Comparison of ENCODE assay signal across 16 cellular contexts in the genomic region with DNA sequence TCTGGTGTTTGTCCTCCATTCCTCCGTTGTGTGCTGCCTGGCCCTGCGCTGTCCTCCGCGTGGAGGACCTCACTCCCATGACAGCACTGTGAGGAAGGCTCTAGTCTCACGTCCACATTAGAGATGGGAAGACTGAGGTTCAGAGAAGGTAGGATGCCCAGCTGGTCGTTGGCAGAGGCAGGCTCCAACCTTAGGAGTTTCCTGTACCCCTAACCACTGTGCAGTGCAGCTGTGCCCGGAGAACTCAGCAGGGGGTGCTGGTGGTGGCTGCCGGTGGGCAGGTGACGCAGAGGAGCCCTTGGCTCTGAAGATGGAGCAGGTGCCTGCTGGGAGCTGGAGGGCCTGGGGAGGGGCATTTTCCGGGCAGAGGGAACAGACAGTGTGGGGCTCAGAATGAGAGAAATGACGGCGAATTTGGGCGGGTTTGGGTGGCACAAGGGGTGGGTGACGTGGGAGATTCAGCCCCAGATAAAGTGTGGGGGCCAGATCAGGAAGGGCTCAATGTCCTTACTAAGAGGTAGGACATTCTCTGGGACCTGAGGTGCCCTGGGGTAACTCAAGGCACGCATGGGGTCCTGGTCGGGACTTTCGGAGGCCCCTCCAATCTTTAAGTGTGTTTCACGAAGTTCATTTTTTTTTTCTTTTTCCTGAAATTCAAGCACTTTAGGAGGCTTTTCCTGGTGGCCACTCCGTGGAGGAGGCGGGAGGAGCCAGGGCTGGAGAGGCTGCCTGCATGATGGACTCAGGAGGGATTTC.
"Had no signal": no experiment of that assay in that cellular context is flagged by ENCODE, and none has a peak within 500 bp of the region (broad histone marks: within the 10 kb centered on the region; RNA-seq: fewer than 3 reads in every experiment).

No MANE protein-coding gene starts in this region.

- H3K27ac Mint-ChIP-seq: activated CD4-positive, alpha-beta T cell treated with anti-CD3 and anti-CD28 coated beads, Interleukin-2, amount 10 ng/mL, durations not matched to agents 24 days and 14 days; activated CD8-positive, alpha-beta T cell treated with anti-CD3 and anti-CD28 coated beads, Interleukin-2, amount 10 ng/mL, durations not matched to agents 7 days and 5 days; activated naive CD8-positive, alpha-beta T cell treated with anti-CD3 and anti-CD28 coated beads, Interleukin-2, amount 10 ng/mL, durations not matched to agents 7 days and 5 days; effector memory CD8-positive, alpha-beta T cell; stimulated activated memory B cell treated with anti-CD40 and anti-IgM and Interleukin-4, amounts not matched to agents 10 μg/mL and 1 μg/mL and 100 μg/mL, for 72 hours had no signal

- ATAC-seq: activated CD8-positive, alpha-beta T cell treated with anti-CD3 and anti-CD28 coated beads, Interleukin-2, amount 10 ng/mL, durations not matched to agents 7 days and 5 days; effector memory CD8-positive, alpha-beta T cell; gastrocnemius medialis; heart left ventricle; left cardiac atrium; lower lobe of right lung had no signal

- H3K4me1 Mint-ChIP-seq: activated CD4-positive, alpha-beta T cell treated with anti-CD3 and anti-CD28 coated beads, Interleukin-2, amount 10 ng/mL, durations not matched to agents 24 days and 14 days; activated naive CD8-positive, alpha-beta T cell treated with anti-CD3 and anti-CD28 coated beads, Interleukin-2, amount 10 ng/mL, durations not matched to agents 7 days and 5 days; stimulated activated memory B cell treated with anti-CD40 and anti-IgM and Interleukin-4, amounts not matched to agents 10 μg/mL and 1 μg/mL and 100 μg/mL, for 72 hours had no signal

- H3K4me3 Mint-ChIP-seq: activated CD4-positive, alpha-beta T cell treated with anti-CD3 and anti-CD28 coated beads, Interleukin-2, amount 10 ng/mL, durations not matched to agents 24 days and 14 days; activated CD8-positive, alpha-beta T cell treated with anti-CD3 and anti-CD28 coated beads, Interleukin-2, amount 10 ng/mL, durations not matched to agents 7 days and 5 days; activated naive CD8-positive, alpha-beta T cell treated with anti-CD3 and anti-CD28 coated beads, Interleukin-2, amount 10 ng/mL, durations not matched to agents 7 days and 5 days; effector memory CD8-positive, alpha-beta T cell; stimulated activated memory B cell treated with anti-CD40 and anti-IgM and Interleukin-4, amounts not matched to agents 10 μg/mL and 1 μg/mL and 100 μg/mL, for 72 hours had no signal

- H3K27me3 Mint-ChIP-seq: activated CD4-positive, alpha-beta T cell treated with anti-CD3 and anti-CD28 coated beads, Interleukin-2, amount 10 ng/mL, durations not matched to agents 24 days and 14 days; activated naive CD8-positive, alpha-beta T cell treated with anti-CD3 and anti-CD28 coated beads, Interleukin-2, amount 10 ng/mL, durations not matched to agents 7 days and 5 days had no signal

- H3K36me3 Mint-ChIP-seq: activated naive CD8-positive, alpha-beta T cell treated with anti-CD3 and anti-CD28 coated beads, Interleukin-2, amount 10 ng/mL, durations not matched to agents 7 days and 5 days; stimulated activated memory B cell treated with anti-CD40 and anti-IgM and Interleukin-4, amounts not matched to agents 10 μg/mL and 1 μg/mL and 100 μg/mL, for 72 hours had no signal

- H3K27ac ChIP-seq: brain microvascular endothelial cell, gastrocnemius medialis, heart left ventricle, lower lobe of right lung, tibial nerve had no signal

- H3K4me1 ChIP-seq: gastrocnemius medialis, heart left ventricle, lower lobe of right lung, tibial nerve had no signal

- H3K27me3 ChIP-seq: brain microvascular endothelial cell, tibial nerve had no signal

- H3K9me3 ChIP-seq: gastrocnemius medialis, heart left ventricle, lower lobe of right lung had no signal

- DNase-seq: activated CD4-positive, alpha-beta T cell treated with anti-CD3 and anti-CD28 coated beads, Interleukin-2, amount 10 ng/mL, durations not matched to agents 24 days and 14 days; activated CD4-positive, CD25-positive, alpha-beta regulatory T cell; activated CD8-positive, alpha-beta T cell treated with anti-CD3 and anti-CD28 coated beads, Interleukin-2, amount 10 ng/mL, durations not matched to agents 7 days and 5 days; activated naive CD4-positive, alpha-beta T cell; activated naive CD8-positive, alpha-beta T cell treated with anti-CD3 and anti-CD28 coated beads, Interleukin-2, amount 10 ng/mL, durations not matched to agents 7 days and 5 days; activated T-cell treated with anti-CD3 and anti-CD28 coated beads for 4 hours; brain microvascular endothelial cell; effector memory CD8-positive, alpha-beta T cell; gastrocnemius medialis; left cardiac atrium; lower lobe of right lung; midbrain; stimulated activated CD4-positive, alpha-beta T cell treated with anti-CD3 and anti-CD28 coated beads, Interleukin-2, amount 100 ng/mL, for 48 hours had no signal

- H3K36me3 ChIP-seq: brain microvascular endothelial cell, gastrocnemius medialis, heart left ventricle, lower lobe of right lung, tibial nerve had no signal

- H3K4me3 ChIP-seq: gastrocnemius medialis, heart left ventricle, lower lobe of right lung, tibial nerve had no signal

- H3K9me3 Mint-ChIP-seq: activated CD4-positive, alpha-beta T cell treated with anti-CD3 and anti-CD28 coated beads, Interleukin-2, amount 10 ng/mL, durations not matched to agents 24 days and 14 days; activated naive CD8-positive, alpha-beta T cell treated with anti-CD3 and anti-CD28 coated beads, Interleukin-2, amount 10 ng/mL, durations not matched to agents 7 days and 5 days; stimulated activated memory B cell treated with anti-CD40 and anti-IgM and Interleukin-4, amounts not matched to agents 10 μg/mL and 1 μg/mL and 100 μg/mL, for 72 hours had no signal
